Comparison of ENCODE assay signal across 8 cellular contexts in genomic region chr20:32652739-32653526, GRCh38. TPM values are rescaled to one million over a fixed set of nuclear protein-coding genes. Genes with fewer than 3 reads are reported as not detected.
DNase-seq lines count a peak whose midpoint lies in the region; ATAC-seq, FAIRE-seq and TF ChIP-seq lines count a peak whose summit lies in the region.

No MANE protein-coding gene starts in this region.

- peaks cover 0 to 4% (median 1%) of the 10 kb centered on the region in 4 donors for H3K4me1 ChIP-seq in tibial artery

- H3K9me3 Mint-ChIP-seq in osteocyte (ENCODE audit: unreplicated experiment): no peaks in the 10 kb centered on the region

- no peak overlapping the region for H3K9ac ChIP-seq in SK-N-MC (ENCODE audit: insufficient read length)

- H3K27me3 ChIP-seq in AG04450 (ENCODE audit: control insufficient read depth, insufficient read depth, low read length) (no peaks in the 10 kb centered on the region), MG63 (no peaks in the 10 kb centered on the region), tibial artery (peaks cover 0 to 7% of the 10 kb centered on the region in 2 donors)

- DNase-seq in AG04450 (ENCODE audit: low read depth, low spot score) (peak; percentile 42), MG63 (peak; percentile 85), SK-N-MC (ENCODE audit: low read depth, low spot score) (peak; percentile 5), frontal cortex (ENCODE audit: low spot score in 2 of 2) (peak; percentile 76 to 88), osteocyte (ENCODE audit: extremely low spot score, unreplicated experiment) (peak; percentile 96), tibial artery (peak; percentile 73 to 81)
- peak; percentile 84 for DNase-seq in activated gamma-delta T cell treated with anti-CD3 and anti-CD28 coated beads, Interleukin-2, amount 50 U/mL, for 16 hours (ENCODE audit: low read depth)

- CTCF ChIA-PET in AG04450 (lab: Charles Lee): interaction anchor here (0.6 to 10.2 kb wide), 18 partner anchors 8 to 316 kb away, joined by 3 to 242 read pairs (median 4); no protein-coding TSS in a partner anchor

- POLR2A ChIA-PET in AG04450 (lab: Yijun Ruan, JAX): interaction anchor here (0.6 to 1.0 kb wide), 2 partner anchors 130 to 156 kb away, joined by 3 to 6 read pairs; no protein-coding TSS in a partner anchor

- FAIRE-seq in frontal cortex (lab: Jason Lieb, UNC): no peak

- H3K4me3 ChIP-seq in AG04450 (ENCODE audit: low read depth, low read length) (no peak overlapping the region), MG63 (no peak overlapping the region), SK-N-MC (no peak overlapping the region), tibial artery (no peak overlapping the region)

- no peaks in the 10 kb centered on the region for H3K36me3 Mint-ChIP-seq in osteocyte (ENCODE audit: unreplicated experiment)

- ATAC-seq in GM18907 (IDR thresholded peaks at IDR 0.05; ENCODE audit: unreplicated experiment): peak; percentile 67

- H3K9me3 ChIP-seq in AG04450 (ENCODE audit: control insufficient read depth, insufficient read depth, low read length) (no peaks in the 10 kb centered on the region), MG63 (no peaks in the 10 kb centered on the region), SK-N-MC (ENCODE audit: low read depth, low read length) (no peaks in the 10 kb centered on the region), tibial artery (no peaks in the 10 kb centered on the region)

- intact Hi-C loops in tibial artery (cut with DNase I; ENCODE audit: low total_unique reads): loop anchor here (2.0 kb wide), 1 partner anchor 132 kb away; no protein-coding TSS in a partner anchor

- no peaks in the 10 kb centered on the region for H3K36me3 ChIP-seq in MG63
- no peaks in the 10 kb centered on the region for H3K36me3 ChIP-seq in SK-N-MC (ENCODE audit: insufficient read depth, low read length)
- H3K36me3 ChIP-seq in tibial artery: no peaks in the 10 kb centered on the region

- H3K27ac ChIP-seq in AG04450 (ENCODE audit: low read depth, low read length) (no peak overlapping the region), SK-N-MC (no peak overlapping the region), tibial artery (no peak overlapping the region)

- peaks cover 4% of the 10 kb centered on the region for H3K27me3 Mint-ChIP-seq in osteocyte (ENCODE audit: unreplicated experiment)

- peak; percentile 94 for TF ChIP-seq CTCF in AG04450 (IDR thresholded peaks at IDR 0.05; ENCODE audit: low read depth, low read length)
- TF ChIP-seq CTCF in osteocyte (IDR thresholded peaks at IDR 0.05): peak; percentile 97
- TF ChIP-seq CTCF in tibial artery (IDR thresholded peaks at IDR 0.05): peak; percentile 83 to 95

- peaks cover 4% of the 10 kb centered on the region for H3K4me1 Mint-ChIP-seq in osteocyte (ENCODE audit: unreplicated experiment)

- no peak overlapping the region for H3K4me3 Mint-ChIP-seq in osteocyte (ENCODE audit: unreplicated experiment)

- no peak overlapping the region for H3K27ac Mint-ChIP-seq in osteocyte (ENCODE audit: unreplicated experiment)

RNA-seq across cellular contexts. Expression of gene C20orf203, which starts 20.8 kb away (rescaled TPM):
- polyA plus RNA-seq in AG04450 (2011; rRNA removed): not detected in 2 replicates
- polyA minus RNA-seq in AG04450 (2011; rRNA and poly(A)+ RNA removed): 0.04 TPM in 1 of 2 replicates, not detected in the other
- not detected in 2 replicates for total RNA-seq in MG63 (2014; rRNA removed; shearing (Covaris generic); ENCODE audit: low replicate concordance)
- total RNA-seq in frontal cortex (under 0.01 TPM), osteocyte (not detected in 2 replicates)

Comparison
In these comparisons a context has a peak if more than half of its experiments do, and no peak if none do; other contexts are left out.
1. DNase-seq: peak in every context shown above with its lines; median percentile 96 in osteocyte; 85 in MG63; 84 in activated gamma-delta T cell treated with anti-CD3 and anti-CD28 coated beads, Interleukin-2, amount 50 U/mL, for 16 hours; 82 in frontal cortex; 77 in tibial artery; 42 in AG04450; 5 in SK-N-MC.